In the genomic region with DNA sequence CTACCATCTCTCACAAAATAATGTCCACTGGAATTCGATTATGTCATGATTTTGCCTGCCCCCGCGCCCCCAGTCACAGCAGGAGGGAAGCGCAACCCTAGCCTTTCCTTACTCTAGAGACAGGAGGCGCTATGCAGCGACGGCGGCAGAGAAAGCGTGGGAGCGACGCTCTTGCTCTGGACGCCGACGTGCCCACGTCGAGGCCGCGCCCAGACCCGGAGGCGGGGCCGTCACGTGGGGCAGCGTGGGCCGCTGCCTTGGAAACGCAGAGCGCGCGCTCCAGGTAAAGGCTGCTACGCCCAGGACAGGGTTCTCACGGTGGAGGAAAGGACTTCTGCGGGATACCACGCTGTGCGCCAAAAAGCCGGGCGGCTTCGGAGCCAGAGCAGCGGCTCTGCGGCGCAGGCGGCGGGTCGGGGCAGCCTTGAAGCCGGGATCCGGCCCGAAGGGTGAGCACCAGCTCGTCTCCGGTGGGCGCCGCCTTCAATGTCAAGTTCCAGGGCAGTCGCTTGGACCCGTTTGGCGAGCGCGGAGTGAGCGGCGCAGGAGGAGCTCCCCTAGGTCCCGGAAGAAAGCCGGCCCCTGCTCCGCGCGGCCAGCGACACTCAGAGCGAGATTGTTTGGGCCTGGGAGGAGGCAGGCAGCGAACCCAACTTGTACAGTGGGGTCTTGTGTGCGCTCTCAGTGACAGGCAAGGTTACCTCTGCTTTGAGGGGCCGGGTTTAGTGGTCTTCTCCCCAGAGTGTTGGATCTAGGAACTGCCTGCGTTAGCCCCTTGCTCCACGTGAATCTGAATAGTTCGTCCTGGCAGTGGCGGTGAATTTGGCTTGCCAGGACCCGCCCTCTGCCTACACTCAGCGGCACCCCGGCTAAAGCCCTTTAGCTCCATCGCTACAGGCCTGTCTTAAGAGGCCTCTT, we compare ENCODE assay signal across 1 cellular context.
TF ChIP-seq lines count a peak whose summit lies in the region.

No MANE protein-coding gene starts in this region.

TF ChIP-seq in HCT116, 20 proteins besides CTCF, POLR2A, EP300 and RAD21:
- peak; percentile 79 for TF ChIP-seq POLR2AphosphoS5 (IDR thresholded peaks at IDR 0.05; ENCODE audit: low read depth, low read length)
- TF ChIP-seq YY1 (IDR thresholded peaks at IDR 0.05; ENCODE audit: extremely low read depth, insufficient replicate concordance, low read depth, low read length), result peak; percentile 46
- TF ChIP-seq SIN3A (IDR thresholded peaks at IDR 0.05; ENCODE audit: low read depth), result peak; percentile 70; the same call in 1 of the 2 replicates
- TF ChIP-seq EGR1 (IDR thresholded peaks at IDR 0.05; ENCODE audit: low read depth), result peak; percentile 85
- TF ChIP-seq ZBTB33 (IDR thresholded peaks at IDR 0.05; ENCODE audit: extremely low read depth, insufficient replicate concordance, low read length), result no peak
- peak; percentile 91 for TF ChIP-seq MAX (IDR thresholded peaks at IDR 0.05)
- no peak for TF ChIP-seq JUND (IDR thresholded peaks at IDR 0.05)
- no peak for TF ChIP-seq CEBPB (IDR thresholded peaks at IDR 0.05; ENCODE audit: low read depth)
- TF ChIP-seq CBX3 (IDR thresholded peaks at IDR 0.05; ENCODE audit: low read depth), result peak; percentile 89
- peak; percentile 22 for TF ChIP-seq TCF7L2 (IDR thresholded peaks at IDR 0.05; ENCODE audit: borderline replicate concordance, extremely low read depth, insufficient read depth, insufficient read length)
- TF ChIP-seq ELF1 (IDR thresholded peaks at IDR 0.05; ENCODE audit: borderline replicate concordance, low read depth), result no peak
- TF ChIP-seq ZFX (IDR thresholded peaks at IDR 0.05), result peak; percentile 52; the same call in 1 of the 2 replicates
- TF ChIP-seq SP1 (IDR thresholded peaks at IDR 0.05; ENCODE audit: low read depth), result peak; percentile 91
TF ChIP-seq in HCT116: peak in this region for 9.
